Comparison of ENCODE assay signal across 8 cellular contexts in genomic region chr15:28094732-28095521, GRCh38. TPM values are rescaled to one million over a fixed set of nuclear protein-coding genes. Genes with fewer than 3 reads are reported as not detected.
DNase-seq lines count a peak whose midpoint lies in the region; ATAC-seq and TF ChIP-seq lines count a peak whose summit lies in the region.

No MANE protein-coding gene starts in this region.

- no peak overlapping the region for H3K9ac ChIP-seq in SK-N-SH
- H3K9ac ChIP-seq in endodermal cell (ENCODE audit: extremely low read depth, low read length, poor library complexity, severe bottlenecking): no peak overlapping the region

- H3K36me3 Mint-ChIP-seq in CD4-positive, alpha-beta T cell (ENCODE audit: low read depth): peaks cover 14% of the 10 kb centered on the region
- no peaks in the 10 kb centered on the region for H3K36me3 Mint-ChIP-seq in endodermal cell (ENCODE audit: low read depth)

- DNase-seq in CD4-positive, alpha-beta T cell: peak in 3 of 10 experiments; percentile 30 to 56 (median 36)
- DNase-seq in SK-N-SH: peak; percentile 77
- peak; percentile 86 for DNase-seq in endodermal cell
- DNase-seq in SW 1271 (lab: John Stamatoyannopoulos, UW): no peak
- no peak for DNase-seq in amygdala (lab: John Stamatoyannopoulos, UW)

- peaks cover 40% of the 10 kb centered on the region for H3K4me1 Mint-ChIP-seq in CD4-positive, alpha-beta T cell (ENCODE audit: low read depth)
- peaks cover 6% of the 10 kb centered on the region for H3K4me1 Mint-ChIP-seq in endodermal cell

- H3K4me3 ChIP-seq in SK-N-SH (ENCODE audit: low read depth in 2 of 2, low read length in 1 of 2): peak overlapping the region; percentile 44 to 50; a peak in 3 of 4 replicates
- peak overlapping the region; percentile 68 for H3K4me3 ChIP-seq in endodermal cell (ENCODE audit: low read length)
- peak overlapping the region; percentile 61 to 78 for H3K4me3 ChIP-seq in muscle layer of duodenum (ENCODE audit: low read depth in 1 of 2, low read length in 2 of 2)

- peak overlapping the region; percentile 87; the same call in 1 of the 2 replicates for H2AFZ ChIP-seq in SK-N-SH (ENCODE audit: low read depth)

- 37% methylated on average over 24 of the region's 76 CpGs for WGBS in SK-N-SH (ENCODE audit: low lambda C conversion rate)
- WGBS in endodermal cell (ENCODE audit: insufficient coverage in 1 of 2, insufficient read length in 1 of 2), 2 experiments: 9% methylated on average over 48 to 76 of the region's 76 CpGs

- no peaks in the 10 kb centered on the region for H4K20me1 ChIP-seq in SK-N-SH (ENCODE audit: insufficient read depth)

- no peak overlapping the region for H3K27ac ChIP-seq in CD4-positive, alpha-beta T cell (ENCODE audit: low read depth, low read length)
- H3K27ac ChIP-seq in SK-N-SH (ENCODE audit: low read depth in 2 of 2, low read length in 1 of 2) (no peak overlapping the region), endodermal cell (ENCODE audit: low read depth, low read length) (no peak overlapping the region), muscle layer of duodenum (ENCODE audit: low read length) (no peak overlapping the region)

- CTCF ChIA-PET in CD4-positive, alpha-beta T cell (lab: Charles Lee): no interaction called here
- CTCF ChIA-PET in SK-N-SH (lab: Yijun Ruan, JAX): interaction anchor here (0.9 to 6.4 kb wide), 3 partner anchors 12 to 74 kb away, joined by 3 to 37 read pairs (median 5); no protein-coding TSS in a partner anchor

- no peak for TF ChIP-seq CTCF in CD4-positive, alpha-beta T cell (IDR thresholded peaks at IDR 0.05)
- no peak for TF ChIP-seq CTCF in SK-N-SH (IDR thresholded peaks at IDR 0.05)
- no peak for TF ChIP-seq CTCF in endodermal cell (conservative IDR thresholded peaks at IDR 0.05)

- H3K27ac Mint-ChIP-seq in CD4-positive, alpha-beta T cell: no peak overlapping the region
- H3K27ac Mint-ChIP-seq in endodermal cell: no peak overlapping the region

- peaks cover 22% of the 10 kb centered on the region for H3K9me3 ChIP-seq in CD4-positive, alpha-beta T cell (ENCODE audit: control insufficient read depth, low read length)
- H3K9me3 ChIP-seq in SK-N-SH (no peaks in the 10 kb centered on the region), endodermal cell (ENCODE audit: control insufficient read depth, low read length) (peaks cover 13% of the 10 kb centered on the region), muscle layer of duodenum (ENCODE audit: control insufficient read depth in 1 of 2, low read length in 2 of 2) (peaks cover 7 to 8% of the 10 kb centered on the region in 2 donors)

- peaks cover 84% of the 10 kb centered on the region for H3K27me3 Mint-ChIP-seq in CD4-positive, alpha-beta T cell
- H3K27me3 Mint-ChIP-seq in endodermal cell (ENCODE audit: insufficient read depth): peaks cover 92% of the 10 kb centered on the region

- H3K4me2 ChIP-seq in SK-N-SH: peak overlapping the region; percentile 76

- H3F3A ChIP-seq in SK-N-SH (replicated peaks; ENCODE audit: insufficient read depth): peaks cover 4% of the 10 kb centered on the region

- TF ChIP-seq RAD21 in SK-N-SH (IDR thresholded peaks at IDR 0.05; ENCODE audit: low read length): no peak

- intact Hi-C loops in CD4-positive, alpha-beta T cell (cut with DNase I, micrococcal nuclease): loop anchor here in 1 of 2 experiments (5.0 kb wide), 1 partner anchor 42 kb away; no protein-coding TSS in a partner anchor

- peaks cover 9% of the 10 kb centered on the region for H3K9me3 Mint-ChIP-seq in CD4-positive, alpha-beta T cell
- peaks cover 18% of the 10 kb centered on the region for H3K9me3 Mint-ChIP-seq in endodermal cell

- no peaks in the 10 kb centered on the region for H3K36me3 ChIP-seq in SK-N-SH (replicated peaks in 1 of 2; ENCODE audit: control insufficient read depth in 1 of 2, insufficient read depth in 2 of 2, low read length in 1 of 2)
- H3K36me3 ChIP-seq in endodermal cell (ENCODE audit: control insufficient read depth, insufficient read depth, low read length): no peaks in the 10 kb centered on the region
- H3K36me3 ChIP-seq in muscle layer of duodenum (ENCODE audit: control insufficient read depth in 1 of 2, insufficient read depth in 2 of 2, low read length in 2 of 2): no peaks in the 10 kb centered on the region

- H3K27me3 ChIP-seq in CD4-positive, alpha-beta T cell (ENCODE audit: control insufficient read depth, insufficient read depth, low read length): peaks cover 87% of the 10 kb centered on the region
- peaks cover 5% of the 10 kb centered on the region for H3K27me3 ChIP-seq in SK-N-SH (ENCODE audit: insufficient read depth)
- H3K27me3 ChIP-seq in endodermal cell (ENCODE audit: control insufficient read depth, insufficient read depth, low read length, poor library complexity, severe bottlenecking): peaks cover 80% of the 10 kb centered on the region
- H3K27me3 ChIP-seq in muscle layer of duodenum (ENCODE audit: low read depth, low read length): peaks cover 41% of the 10 kb centered on the region

- peak; percentile 13 for ATAC-seq in CD4-positive, alpha-beta T cell (ENCODE audit: poor library complexity)
- ATAC-seq in GM19395 (IDR thresholded peaks at IDR 0.05; ENCODE audit: unreplicated experiment) (no peak), HG03378 (IDR thresholded peaks at IDR 0.05; ENCODE audit: unreplicated experiment) (no peak)

- H3K4me3 Mint-ChIP-seq in CD4-positive, alpha-beta T cell: peak overlapping the region; percentile 90
- H3K4me3 Mint-ChIP-seq in endodermal cell: peak overlapping the region; percentile 57

- POLR2A ChIA-PET in CD4-positive, alpha-beta T cell (lab: Charles Lee): interaction anchor here (1.3 to 2.4 kb wide), 2 partner anchors 12 to 13 kb away, joined by 3 to 8 read pairs; no protein-coding TSS in a partner anchor
- POLR2A ChIA-PET in SK-N-SH (lab: Yijun Ruan, JAX): no interaction called here

- no peaks in the 10 kb centered on the region for H3K79me2 ChIP-seq in SK-N-SH (ENCODE audit: insufficient read depth)

- no peaks in the 10 kb centered on the region for H3K9me2 ChIP-seq in SK-N-SH

- no peak for TF ChIP-seq EP300 in SK-N-SH (IDR thresholded peaks at IDR 0.05; ENCODE audit: borderline replicate concordance in 1 of 2, low read depth in 1 of 2, low read length in 1 of 2)

- H3K4me1 ChIP-seq in SK-N-SH (ENCODE audit: control insufficient read depth in 1 of 2, insufficient read depth in 2 of 2, low read depth in 1 of 2, low read length in 1 of 2) (peaks cover 0 to 16% of the 10 kb centered on the region in 2 experiments; a peak in 1 of 4 replicates), endodermal cell (ENCODE audit: control insufficient read depth, insufficient read depth, low read length) (no peaks in the 10 kb centered on the region), muscle layer of duodenum (ENCODE audit: control insufficient read depth in 1 of 2, insufficient read depth in 2 of 2, low read length in 2 of 2) (peaks cover 0 to 42% of the 10 kb centered on the region in 2 donors)

TF ChIP-seq in SK-N-SH, 30 proteins besides CTCF, POLR2A, EP300 and RAD21:
- TF ChIP-seq RFX5 (IDR thresholded peaks at IDR 0.05; ENCODE audit: low read length): no peak
- TF ChIP-seq, protein P1, sequence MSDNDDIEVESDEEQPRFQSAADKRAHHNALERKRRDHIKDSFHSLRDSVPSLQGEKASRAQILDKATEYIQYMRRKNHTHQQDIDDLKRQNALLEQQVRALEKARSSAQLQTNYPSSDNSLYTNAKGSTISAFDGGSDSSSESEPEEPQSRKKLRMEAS (IDR thresholded peaks at IDR 0.05; ENCODE audit: low read depth): no peak
- no peak for TF ChIP-seq POLR2AphosphoS5 (IDR thresholded peaks at IDR 0.05; ENCODE audit: low read depth, low read length)
- TF ChIP-seq NRF1 (IDR thresholded peaks at IDR 0.05; ENCODE audit: low read depth, low read length): no peak
- no peak for TF ChIP-seq TCF12 (IDR thresholded peaks at IDR 0.05)
- TF ChIP-seq ELF1 (IDR thresholded peaks at IDR 0.05): no peak
- TF ChIP-seq YY1 (IDR thresholded peaks at IDR 0.05; ENCODE audit: low read depth): no peak
- TF ChIP-seq GABPA (IDR thresholded peaks at IDR 0.05; ENCODE audit: low read depth): no peak
- no peak for TF ChIP-seq MXI1 (IDR thresholded peaks at IDR 0.05; ENCODE audit: low read depth, low read length)
- no peak for TF ChIP-seq EZH2phosphoT487 (IDR thresholded peaks at IDR 0.05; ENCODE audit: borderline replicate concordance, low read depth)
- TF ChIP-seq MEF2A (IDR thresholded peaks at IDR 0.05; ENCODE audit: borderline replicate concordance, low read depth): no peak
- TF ChIP-seq, protein P2, sequence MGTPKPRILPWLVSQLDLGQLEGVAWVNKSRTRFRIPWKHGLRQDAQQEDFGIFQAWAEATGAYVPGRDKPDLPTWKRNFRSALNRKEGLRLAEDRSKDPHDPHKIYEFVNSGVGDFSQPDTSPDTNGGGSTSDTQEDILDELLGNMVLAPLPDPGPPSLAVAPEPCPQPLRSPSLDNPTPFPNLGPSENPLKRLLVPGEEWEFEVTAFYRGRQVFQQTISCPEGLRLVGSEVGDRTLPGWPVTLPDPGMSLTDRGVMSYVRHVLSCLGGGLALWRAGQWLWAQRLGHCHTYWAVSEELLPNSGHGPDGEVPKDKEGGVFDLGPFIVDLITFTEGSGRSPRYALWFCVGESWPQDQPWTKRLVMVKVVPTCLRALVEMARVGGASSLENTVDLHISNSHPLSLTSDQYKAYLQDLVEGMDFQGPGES (IDR thresholded peaks at IDR 0.05; ENCODE audit: low read depth, low read length): no peak
- no peak for TF ChIP-seq FOXJ3 (CRISPR knock-in tag; IDR thresholded peaks at IDR 0.05)
- TF ChIP-seq CHD2 (IDR thresholded peaks at IDR 0.05; ENCODE audit: low read length, partially characterized antibody): no peak
- no peak for TF ChIP-seq FOXM1 (IDR thresholded peaks at IDR 0.05; ENCODE audit: low read depth)
- no peak for TF ChIP-seq USF2 (IDR thresholded peaks at IDR 0.05; ENCODE audit: borderline replicate concordance, low read depth, low read length)

RNA-seq across cellular contexts. Expression of gene OCA2, which starts 4.2 kb away (rescaled TPM):
- total RNA-seq in CD4-positive, alpha-beta T cell: not detected
- 0.10 and 0.16 TPM in 2 replicates for polyA plus RNA-seq in SK-N-SH (2012; rRNA removed)
- polyA plus RNA-seq in SK-N-SH (2012; cell fraction: cytosol; rRNA removed): 0.05 and 0.12 TPM in 2 replicates
- polyA plus RNA-seq in SK-N-SH (2012; cell fraction: nucleus; rRNA removed): 0.14 and 0.15 TPM in 2 replicates
- under 1 TPM; 0.29 to 0.84 TPM for total RNA-seq in endodermal cell
- 1.1 TPM for polyA plus RNA-seq in endodermal cell (2013, experiment 1 of 2)
- 0.79 TPM for polyA plus RNA-seq in endodermal cell (2013, experiment 2 of 2)

Comparison
In these comparisons a context has a peak if more than half of its experiments do, and no peak if none do; other contexts are left out.
1. DNase-seq: peak in SK-N-SH (single experiment) and endodermal cell (single experiment); none in SW 1271 (0 of 2) and amygdala (0 of 56).
2. Peak in every context shown above with its lines, with median percentiles within 50 percentile points of each other: H3K4me3 ChIP-seq.